Comparison of ENCODE assay signal across 8 cellular contexts in genomic region chr11:88414981-88415391, GRCh38.
DNase-seq lines count a peak whose midpoint lies in the region; ATAC-seq and TF ChIP-seq lines count a peak whose summit lies in the region.

No MANE protein-coding gene starts in this region.

- peaks cover 11% of the 10 kb centered on the region for H3K4me1 ChIP-seq in vagina

- POLR2A ChIA-PET in activated CD4-positive, alpha-beta memory T cell treated with anti-CD3 and anti-CD28 coated beads for 36 hours (lab: Charles Lee), result interaction anchor here (1.0 kb wide), 1 partner anchor 78 kb away, joined by 3 read pairs; the partner anchor contains the start of gene CTSC

- H3K36me3 Mint-ChIP-seq in activated CD4-positive, alpha-beta memory T cell treated with anti-CD3 and anti-CD28 coated beads for 36 hours, result no peaks in the 10 kb centered on the region

- no peaks in the 10 kb centered on the region for H3K36me3 ChIP-seq in vagina

- peak overlapping the region; percentile 7 for H3K4me3 Mint-ChIP-seq in activated CD4-positive, alpha-beta memory T cell treated with anti-CD3 and anti-CD28 coated beads for 36 hours

- H3K27me3 Mint-ChIP-seq in activated CD4-positive, alpha-beta memory T cell treated with anti-CD3 and anti-CD28 coated beads for 36 hours, result no peaks in the 10 kb centered on the region

- H3K27ac Mint-ChIP-seq in activated CD4-positive, alpha-beta memory T cell treated with anti-CD3 and anti-CD28 coated beads for 36 hours, result peak overlapping the region; percentile 78

- H3K4me3 ChIP-seq in vagina, result no peak overlapping the region

- intact Hi-C loops in activated CD4-positive, alpha-beta memory T cell treated with anti-CD3 and anti-CD28 coated beads for 36 hours (cut with micrococcal nuclease), result loop anchor here (1.0 to 2.0 kb wide), 5 partner anchors 10 to 114 kb away; no protein-coding TSS in a partner anchor
- intact Hi-C loops in vagina (cut with DNase I), result no loop called here

- no peak for TF ChIP-seq CTCF in vagina (IDR thresholded peaks at IDR 0.05)

- CTCF ChIA-PET in activated CD4-positive, alpha-beta memory T cell treated with anti-CD3 and anti-CD28 coated beads for 36 hours (lab: Charles Lee), result no interaction called here

- ATAC-seq in HG03354 (IDR thresholded peaks at IDR 0.05; ENCODE audit: poor library complexity, severe bottlenecking, unreplicated experiment) (peak; percentile 45), HG02884 (IDR thresholded peaks at IDR 0.05; ENCODE audit: unreplicated experiment) (no peak)

- DNase-seq in NCI-H1417 (lab: John Stamatoyannopoulos, UW), result peak; percentile 30 to 76 (median 62)
- no peak for DNase-seq in NCI-H1417 treated with DMSO at 0.1 percent for 48 hours (lab: John Stamatoyannopoulos, UW)
- peak; percentile 46 for DNase-seq in activated CD4-positive, alpha-beta memory T cell treated with anti-CD3 and anti-CD28 coated beads for 36 hours
- peak; percentile 24 for DNase-seq in myocyte (ENCODE audit: low read depth)
- no peak for DNase-seq in ecto neural progenitor cell (ENCODE audit: low spot score)
- no peak for DNase-seq in vagina (ENCODE audit: extremely low spot score in 2 of 2)

- peaks cover 29% of the 10 kb centered on the region for H3K4me1 Mint-ChIP-seq in activated CD4-positive, alpha-beta memory T cell treated with anti-CD3 and anti-CD28 coated beads for 36 hours (ENCODE audit: low read depth)

- H3K9me3 Mint-ChIP-seq in activated CD4-positive, alpha-beta memory T cell treated with anti-CD3 and anti-CD28 coated beads for 36 hours, result no peaks in the 10 kb centered on the region

- H3K9me3 ChIP-seq in vagina, result no peaks in the 10 kb centered on the region

- H3K27me3 ChIP-seq in vagina, result no peaks in the 10 kb centered on the region

- no peak overlapping the region for H3K27ac ChIP-seq in vagina

- no peak for TF ChIP-seq POLR2A in vagina (IDR thresholded peaks at IDR 0.05)

Comparison
In these comparisons a context has a peak if more than half of its experiments do, and no peak if none do; other contexts are left out.
1. DNase-seq: peak in NCI-H1417 (3 of 3), activated CD4-positive, alpha-beta memory T cell treated with anti-CD3 and anti-CD28 coated beads for 36 hours (single experiment) and myocyte (single experiment); none in NCI-H1417 treated with DMSO at 0.1 percent for 48 hours (single experiment), ecto neural progenitor cell (single experiment) and vagina (0 of 2).